In the genomic region with DNA sequence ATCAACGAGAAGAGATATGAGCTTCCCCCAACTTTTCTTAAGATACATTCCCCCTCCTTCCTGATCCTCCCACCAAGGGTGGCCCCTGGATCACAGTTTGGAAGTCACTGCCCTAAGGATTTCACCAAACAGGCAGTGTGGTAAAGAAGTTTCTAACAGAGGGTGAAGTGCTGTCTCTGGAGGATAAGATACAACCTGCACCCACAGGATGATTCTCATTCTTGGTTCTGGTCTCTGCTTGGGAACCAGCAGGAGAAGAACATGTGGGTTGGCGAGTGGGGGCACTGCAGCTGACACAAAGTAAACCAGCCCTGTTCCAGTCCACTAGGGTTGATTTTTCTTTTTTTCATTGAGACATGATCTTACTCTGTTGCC, we compare ENCODE assay signal across 1 cellular context.
TF ChIP-seq lines count a peak whose summit lies in the region.

No MANE protein-coding gene starts in this region.

TF ChIP-seq in liver, 16 proteins besides CTCF, POLR2A, EP300 and RAD21:
- TF ChIP-seq JUND (IDR thresholded peaks at IDR 0.05): no peak
- no peak for TF ChIP-seq TAF1 (conservative IDR thresholded peaks at IDR 0.05)
- TF ChIP-seq, protein P1, sequence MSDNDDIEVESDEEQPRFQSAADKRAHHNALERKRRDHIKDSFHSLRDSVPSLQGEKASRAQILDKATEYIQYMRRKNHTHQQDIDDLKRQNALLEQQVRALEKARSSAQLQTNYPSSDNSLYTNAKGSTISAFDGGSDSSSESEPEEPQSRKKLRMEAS (IDR thresholded peaks at IDR 0.05): no peak
